Comparison of ENCODE assay signal across 3 cellular contexts in the genomic region with DNA sequence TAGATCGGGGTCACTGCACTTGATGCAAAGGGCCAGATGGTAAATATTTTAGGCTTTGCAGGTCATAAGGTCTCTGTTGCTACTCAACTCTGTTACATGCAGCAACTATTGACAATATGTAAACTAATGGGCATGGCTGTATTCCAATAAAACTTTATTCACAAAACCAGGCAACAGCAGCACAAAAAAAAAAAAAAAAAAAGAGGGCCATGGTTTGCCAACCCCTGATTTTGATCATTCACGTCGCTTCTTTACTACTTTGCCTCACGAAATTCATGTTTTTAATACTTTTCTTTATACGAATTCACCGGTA.
TF ChIP-seq lines count a peak whose summit lies in the region.

No MANE protein-coding gene starts in this region.

TF ChIP-seq in HepG2, 621 proteins besides CTCF, POLR2A, EP300 and RAD21:
- TF ChIP-seq SMYD3 (CRISPR knock-in tag; IDR thresholded peaks at IDR 0.05): no peak
- TF ChIP-seq, protein P1, sequence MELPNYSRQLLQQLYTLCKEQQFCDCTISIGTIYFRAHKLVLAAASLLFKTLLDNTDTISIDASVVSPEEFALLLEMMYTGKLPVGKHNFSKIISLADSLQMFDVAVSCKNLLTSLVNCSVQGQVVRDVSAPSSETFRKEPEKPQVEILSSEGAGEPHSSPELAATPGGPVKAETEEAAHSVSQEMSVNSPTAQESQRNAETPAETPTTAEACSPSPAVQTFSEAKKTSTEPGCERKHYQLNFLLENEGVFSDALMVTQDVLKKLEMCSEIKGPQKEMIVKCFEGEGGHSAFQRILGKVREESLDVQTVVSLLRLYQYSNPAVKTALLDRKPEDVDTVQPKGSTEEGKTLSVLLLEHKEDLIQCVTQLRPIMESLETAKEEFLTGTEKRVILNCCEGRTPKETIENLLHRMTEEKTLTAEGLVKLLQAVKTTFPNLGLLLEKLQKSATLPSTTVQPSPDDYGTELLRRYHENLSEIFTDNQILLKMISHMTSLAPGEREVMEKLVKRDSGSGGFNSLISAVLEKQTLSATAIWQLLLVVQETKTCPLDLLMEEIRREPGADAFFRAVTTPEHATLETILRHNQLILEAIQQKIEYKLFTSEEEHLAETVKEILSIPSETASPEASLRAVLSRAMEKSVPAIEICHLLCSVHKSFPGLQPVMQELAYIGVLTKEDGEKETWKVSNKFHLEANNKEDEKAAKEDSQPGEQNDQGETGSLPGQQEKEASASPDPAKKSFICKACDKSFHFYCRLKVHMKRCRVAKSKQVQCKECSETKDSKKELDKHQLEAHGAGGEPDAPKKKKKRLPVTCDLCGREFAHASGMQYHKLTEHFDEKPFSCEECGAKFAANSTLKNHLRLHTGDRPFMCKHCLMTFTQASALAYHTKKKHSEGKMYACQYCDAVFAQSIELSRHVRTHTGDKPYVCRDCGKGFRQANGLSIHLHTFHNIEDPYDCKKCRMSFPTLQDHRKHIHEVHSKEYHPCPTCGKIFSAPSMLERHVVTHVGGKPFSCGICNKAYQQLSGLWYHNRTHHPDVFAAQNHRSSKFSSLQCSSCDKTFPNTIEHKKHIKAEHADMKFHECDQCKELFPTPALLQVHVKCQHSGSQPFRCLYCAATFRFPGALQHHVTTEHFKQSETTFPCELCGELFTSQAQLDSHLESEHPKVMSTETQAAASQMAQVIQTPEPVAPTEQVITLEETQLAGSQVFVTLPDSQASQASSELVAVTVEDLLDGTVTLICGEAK (IDR thresholded peaks at IDR 0.05): peak; percentile 61
- TF ChIP-seq, protein P1 (CRISPR knock-in tag; IDR thresholded peaks at IDR 0.05): peak; percentile 73; the same call in 1 of the 2 replicates
TF ChIP-seq in HepG2: peak in this region for 1.

TF ChIP-seq in GM12878, 131 proteins besides CTCF, POLR2A, EP300 and RAD21:
- TF ChIP-seq, protein P1 (IDR thresholded peaks at IDR 0.05; ENCODE audit: borderline replicate concordance): peak; percentile 39; the same call in 1 of the 2 replicates
- TF ChIP-seq, protein P2, sequence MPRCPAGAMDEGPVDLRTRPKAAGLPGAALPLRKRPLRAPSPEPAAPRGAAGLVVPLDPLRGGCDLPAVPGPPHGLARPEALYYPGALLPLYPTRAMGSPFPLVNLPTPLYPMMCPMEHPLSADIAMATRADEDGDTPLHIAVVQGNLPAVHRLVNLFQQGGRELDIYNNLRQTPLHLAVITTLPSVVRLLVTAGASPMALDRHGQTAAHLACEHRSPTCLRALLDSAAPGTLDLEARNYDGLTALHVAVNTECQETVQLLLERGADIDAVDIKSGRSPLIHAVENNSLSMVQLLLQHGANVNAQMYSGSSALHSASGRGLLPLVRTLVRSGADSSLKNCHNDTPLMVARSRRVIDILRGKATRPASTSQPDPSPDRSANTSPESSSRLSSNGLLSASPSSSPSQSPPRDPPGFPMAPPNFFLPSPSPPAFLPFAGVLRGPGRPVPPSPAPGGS (IDR thresholded peaks at IDR 0.05; ENCODE audit: borderline replicate concordance, insufficient read depth, low read depth, low read length, poor library complexity, severe bottlenecking): no peak
- TF ChIP-seq, protein P3, sequence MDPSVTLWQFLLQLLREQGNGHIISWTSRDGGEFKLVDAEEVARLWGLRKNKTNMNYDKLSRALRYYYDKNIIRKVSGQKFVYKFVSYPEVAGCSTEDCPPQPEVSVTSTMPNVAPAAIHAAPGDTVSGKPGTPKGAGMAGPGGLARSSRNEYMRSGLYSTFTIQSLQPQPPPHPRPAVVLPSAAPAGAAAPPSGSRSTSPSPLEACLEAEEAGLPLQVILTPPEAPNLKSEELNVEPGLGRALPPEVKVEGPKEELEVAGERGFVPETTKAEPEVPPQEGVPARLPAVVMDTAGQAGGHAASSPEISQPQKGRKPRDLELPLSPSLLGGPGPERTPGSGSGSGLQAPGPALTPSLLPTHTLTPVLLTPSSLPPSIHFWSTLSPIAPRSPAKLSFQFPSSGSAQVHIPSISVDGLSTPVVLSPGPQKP (IDR thresholded peaks at IDR 0.05; ENCODE audit: low read depth, low read length): no peak
- TF ChIP-seq SMAD1 (IDR thresholded peaks at IDR 0.05; ENCODE audit: low read depth, partially characterized antibody) (no peak), SIN3A (IDR thresholded peaks at IDR 0.05; ENCODE audit: low read depth, low read length) (no peak), IRF4 (IDR thresholded peaks at IDR 0.05; ENCODE audit: low read depth, low read length) (no peak)
- TF ChIP-seq, protein P4, sequence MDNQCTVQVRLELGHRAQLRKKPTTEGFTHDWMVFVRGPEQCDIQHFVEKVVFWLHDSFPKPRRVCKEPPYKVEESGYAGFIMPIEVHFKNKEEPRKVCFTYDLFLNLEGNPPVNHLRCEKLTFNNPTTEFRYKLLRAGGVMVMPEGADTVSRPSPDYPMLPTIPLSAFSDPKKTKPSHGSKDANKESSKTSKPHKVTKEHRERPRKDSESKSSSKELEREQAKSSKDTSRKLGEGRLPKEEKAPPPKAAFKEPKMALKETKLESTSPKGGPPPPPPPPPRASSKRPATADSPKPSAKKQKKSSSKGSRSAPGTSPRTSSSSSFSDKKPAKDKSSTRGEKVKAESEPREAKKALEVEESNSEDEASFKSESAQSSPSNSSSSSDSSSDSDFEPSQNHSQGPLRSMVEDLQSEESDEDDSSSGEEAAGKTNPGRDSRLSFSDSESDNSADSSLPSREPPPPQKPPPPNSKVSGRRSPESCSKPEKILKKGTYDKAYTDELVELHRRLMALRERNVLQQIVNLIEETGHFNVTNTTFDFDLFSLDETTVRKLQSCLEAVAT (IDR thresholded peaks at IDR 0.05): no peak

TF ChIP-seq in K562, 482 proteins besides CTCF, POLR2A, EP300 and RAD21 (continues in another document):
- TF ChIP-seq, protein P5, sequence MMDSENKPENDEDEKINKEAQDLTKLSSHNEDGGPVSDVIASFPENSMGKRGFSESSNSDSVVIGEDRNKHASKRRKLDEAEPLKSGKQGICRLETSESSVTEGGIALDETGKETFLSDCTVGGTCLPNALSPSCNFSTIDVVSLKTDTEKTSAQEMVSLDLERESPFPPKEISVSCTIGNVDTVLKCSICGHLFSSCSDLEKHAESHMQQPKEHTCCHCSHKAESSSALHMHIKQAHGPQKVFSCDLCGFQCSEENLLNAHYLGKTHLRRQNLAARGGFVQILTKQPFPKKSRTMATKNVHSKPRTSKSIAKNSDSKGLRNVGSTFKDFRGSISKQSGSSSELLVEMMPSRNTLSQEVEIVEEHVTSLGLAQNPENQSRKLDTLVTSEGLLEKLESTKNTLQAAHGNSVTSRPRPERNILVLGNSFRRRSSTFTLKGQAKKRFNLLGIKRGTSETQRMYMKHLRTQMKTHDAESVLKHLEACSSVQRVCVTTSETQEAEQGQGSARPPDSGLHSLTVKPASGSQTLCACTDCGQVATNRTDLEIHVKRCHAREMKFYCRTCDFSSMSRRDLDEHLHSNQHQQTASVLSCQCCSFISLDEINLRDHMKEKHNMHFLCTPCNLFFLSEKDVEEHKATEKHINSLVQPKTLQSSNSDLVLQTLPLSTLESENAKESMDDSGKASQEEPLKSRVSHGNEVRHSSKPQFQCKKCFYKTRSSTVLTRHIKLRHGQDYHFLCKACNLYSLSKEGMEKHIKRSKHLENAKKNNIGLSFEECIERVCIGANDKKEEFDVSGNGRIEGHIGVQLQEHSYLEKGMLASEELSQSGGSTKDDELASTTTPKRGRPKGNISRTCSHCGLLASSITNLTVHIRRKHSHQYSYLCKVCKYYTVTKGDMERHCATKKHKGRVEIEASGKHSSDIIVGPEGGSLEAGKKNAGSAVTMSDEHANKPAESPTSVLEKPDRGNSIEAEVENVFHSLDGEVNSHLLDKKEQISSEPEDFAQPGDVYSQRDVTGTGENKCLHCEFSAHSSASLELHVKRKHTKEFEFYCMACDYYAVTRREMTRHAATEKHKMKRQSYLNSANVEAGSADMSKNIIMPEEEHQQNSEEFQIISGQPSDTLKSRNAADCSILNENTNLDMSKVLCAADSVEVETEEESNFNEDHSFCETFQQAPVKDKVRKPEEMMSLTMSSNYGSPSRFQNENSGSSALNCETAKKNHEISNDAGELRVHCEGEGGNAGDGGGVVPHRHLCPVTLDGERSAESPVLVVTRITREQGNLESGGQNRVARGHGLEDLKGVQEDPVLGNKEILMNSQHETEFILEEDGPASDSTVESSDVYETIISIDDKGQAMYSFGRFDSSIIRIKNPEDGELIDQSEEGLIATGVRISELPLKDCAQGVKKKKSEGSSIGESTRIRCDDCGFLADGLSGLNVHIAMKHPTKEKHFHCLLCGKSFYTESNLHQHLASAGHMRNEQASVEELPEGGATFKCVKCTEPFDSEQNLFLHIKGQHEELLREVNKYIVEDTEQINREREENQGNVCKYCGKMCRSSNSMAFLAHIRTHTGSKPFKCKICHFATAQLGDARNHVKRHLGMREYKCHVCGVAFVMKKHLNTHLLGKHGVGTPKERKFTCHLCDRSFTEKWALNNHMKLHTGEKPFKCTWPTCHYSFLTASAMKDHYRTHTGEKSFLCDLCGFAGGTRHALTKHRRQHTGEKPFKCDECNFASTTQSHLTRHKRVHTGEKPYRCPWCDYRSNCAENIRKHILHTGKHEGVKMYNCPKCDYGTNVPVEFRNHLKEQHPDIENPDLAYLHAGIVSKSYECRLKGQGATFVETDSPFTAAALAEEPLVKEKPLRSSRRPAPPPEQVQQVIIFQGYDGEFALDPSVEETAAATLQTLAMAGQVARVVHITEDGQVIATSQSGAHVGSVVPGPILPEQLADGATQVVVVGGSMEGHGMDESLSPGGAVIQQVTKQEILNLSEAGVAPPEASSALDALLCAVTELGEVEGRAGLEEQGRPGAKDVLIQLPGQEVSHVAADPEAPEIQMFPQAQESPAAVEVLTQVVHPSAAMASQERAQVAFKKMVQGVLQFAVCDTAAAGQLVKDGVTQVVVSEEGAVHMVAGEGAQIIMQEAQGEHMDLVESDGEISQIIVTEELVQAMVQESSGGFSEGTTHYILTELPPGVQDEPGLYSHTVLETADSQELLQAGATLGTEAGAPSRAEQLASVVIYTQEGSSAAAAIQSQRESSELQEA (IDR thresholded peaks at IDR 0.05; ENCODE audit: low read depth): no peak
- no peak for TF ChIP-seq YBX1 (IDR thresholded peaks at IDR 0.05)
